In genomic region chr19:7507884-7508283, GRCh38 we compare ENCODE assay signal across 10 cellular contexts. TPM values are rescaled to one million over a fixed set of nuclear protein-coding genes. Genes with fewer than 3 reads are reported as not detected.
DNase-seq lines count a peak whose midpoint lies in the region; ATAC-seq and TF ChIP-seq lines count a peak whose summit lies in the region.
"Had no signal": no experiment of that assay in that cellular context is flagged by ENCODE, and none has a peak within 500 bp of the region (broad histone marks: within the 10 kb centered on the region; RNA-seq: fewer than 3 reads in every experiment).

No MANE protein-coding gene starts in this region.

- H3K4me2 ChIP-seq in PC-3 (ENCODE audit: low read length) = 0 out of 2 replicates have a peak overlapping the region, but pooled peaks have one; percentile 12

- H3K27ac Mint-ChIP-seq in T-helper 2 cell treated with Interferon-gamma antibody and Interleukin-4, amounts not matched to agents 5 μg/mL and 100 μg/mL, for 36 hours = no peak overlapping the region
- H3K27ac Mint-ChIP-seq in dendritic cell treated with granulocyte-macrophage colony-stimulating factor and Interleukin-4, amounts not matched to agents 40 ng/mL and 50 ng/mL, for 4 days = peak overlapping the region; percentile 19
- no peak overlapping the region for H3K27ac Mint-ChIP-seq in natural killer cell treated with Interleukin-12 subunit alpha and Interleukin-12 subunit beta and Interleukin-15 and Interleukin-18, amount 100 ng/mL, for 72 hours
- no peak overlapping the region for H3K27ac Mint-ChIP-seq in mesothelial cell of epicardium
- H3K27ac Mint-ChIP-seq: T-cell had no signal

- H3K36me3 Mint-ChIP-seq in T-helper 2 cell treated with Interferon-gamma antibody and Interleukin-4, amounts not matched to agents 5 μg/mL and 100 μg/mL, for 36 hours (ENCODE audit: low read depth) = no peaks in the 10 kb centered on the region
- no peaks in the 10 kb centered on the region for H3K36me3 Mint-ChIP-seq in dendritic cell treated with granulocyte-macrophage colony-stimulating factor and Interleukin-4, amounts not matched to agents 40 ng/mL and 50 ng/mL, for 4 days (ENCODE audit: low read depth)
- H3K36me3 Mint-ChIP-seq in natural killer cell treated with Interleukin-12 subunit alpha and Interleukin-12 subunit beta and Interleukin-15 and Interleukin-18, amount 100 ng/mL, for 72 hours = no peaks in the 10 kb centered on the region
- no peaks in the 10 kb centered on the region for H3K36me3 Mint-ChIP-seq in mesothelial cell of epicardium
- H3K36me3 Mint-ChIP-seq: T-cell had no signal

- H3K4me3 ChIP-seq in PC-3 (ENCODE audit: low read length) = no peak overlapping the region

- H3K27me3 Mint-ChIP-seq in T-helper 2 cell treated with Interferon-gamma antibody and Interleukin-4, amounts not matched to agents 5 μg/mL and 100 μg/mL, for 36 hours (ENCODE audit: low read depth) = peaks cover 14% of the 10 kb centered on the region
- H3K27me3 Mint-ChIP-seq in dendritic cell treated with granulocyte-macrophage colony-stimulating factor and Interleukin-4, amounts not matched to agents 40 ng/mL and 50 ng/mL, for 4 days = peaks cover 43% of the 10 kb centered on the region
- peaks cover 6 to 16% of the 10 kb centered on the region in 2 donors for H3K27me3 Mint-ChIP-seq in natural killer cell treated with Interleukin-12 subunit alpha and Interleukin-12 subunit beta and Interleukin-15 and Interleukin-18, amount 100 ng/mL, for 72 hours
- peaks cover 1% of the 10 kb centered on the region for H3K27me3 Mint-ChIP-seq in mesothelial cell of epicardium (ENCODE audit: low read depth)

- no peaks in the 10 kb centered on the region for H3K79me2 ChIP-seq in PC-3 (ENCODE audit: low read length)

- no peaks in the 10 kb centered on the region for H3K27me3 ChIP-seq in PC-3 (ENCODE audit: low read length)

- no peaks in the 10 kb centered on the region for H3K9me3 ChIP-seq in PC-3 (ENCODE audit: low read length)

- no peaks in the 10 kb centered on the region for H3K36me3 ChIP-seq in PC-3 (ENCODE audit: low read depth, low read length)

- H3K9me3 Mint-ChIP-seq in T-helper 2 cell treated with Interferon-gamma antibody and Interleukin-4, amounts not matched to agents 5 μg/mL and 100 μg/mL, for 36 hours = no peaks in the 10 kb centered on the region
- no peaks in the 10 kb centered on the region for H3K9me3 Mint-ChIP-seq in dendritic cell treated with granulocyte-macrophage colony-stimulating factor and Interleukin-4, amounts not matched to agents 40 ng/mL and 50 ng/mL, for 4 days
- no peaks in the 10 kb centered on the region for H3K9me3 Mint-ChIP-seq in natural killer cell treated with Interleukin-12 subunit alpha and Interleukin-12 subunit beta and Interleukin-15 and Interleukin-18, amount 100 ng/mL, for 72 hours
- H3K9me3 Mint-ChIP-seq in mesothelial cell of epicardium = no peaks in the 10 kb centered on the region
- H3K9me3 Mint-ChIP-seq: T-cell had no signal

- H4K20me1 ChIP-seq in PC-3 (ENCODE audit: low read length) = no peaks in the 10 kb centered on the region

- peaks cover 16% of the 10 kb centered on the region for H3K4me1 ChIP-seq in PC-3 (ENCODE audit: insufficient read depth, low read length)

- ATAC-seq in PC-3 = peak; percentile 68
- peak; percentile 72 to 80 for ATAC-seq in natural killer cell treated with Interleukin-12 subunit alpha and Interleukin-12 subunit beta and Interleukin-15 and Interleukin-18, amount 100 ng/mL, for 72 hours
- no peak for ATAC-seq in GM18511 (IDR thresholded peaks at IDR 0.05; ENCODE audit: unreplicated experiment)
- ATAC-seq in HG03520 (IDR thresholded peaks at IDR 0.05; ENCODE audit: unreplicated experiment) = no peak

- H3K9ac ChIP-seq in PC-3 (ENCODE audit: low read length) = no peak overlapping the region

- H3K4me1 Mint-ChIP-seq in T-helper 2 cell treated with Interferon-gamma antibody and Interleukin-4, amounts not matched to agents 5 μg/mL and 100 μg/mL, for 36 hours (ENCODE audit: low read depth) = peaks cover 2% of the 10 kb centered on the region
- peaks cover 36% of the 10 kb centered on the region for H3K4me1 Mint-ChIP-seq in dendritic cell treated with granulocyte-macrophage colony-stimulating factor and Interleukin-4, amounts not matched to agents 40 ng/mL and 50 ng/mL, for 4 days (ENCODE audit: low read depth)
- peaks cover 0 to 9% of the 10 kb centered on the region in 2 donors for H3K4me1 Mint-ChIP-seq in natural killer cell treated with Interleukin-12 subunit alpha and Interleukin-12 subunit beta and Interleukin-15 and Interleukin-18, amount 100 ng/mL, for 72 hours (ENCODE audit: low read depth in 2 of 2)
- peaks cover 5% of the 10 kb centered on the region for H3K4me1 Mint-ChIP-seq in mesothelial cell of epicardium

- no peak overlapping the region for H2AFZ ChIP-seq in PC-3 (ENCODE audit: low read length)

- no peaks in the 10 kb centered on the region for H3F3A ChIP-seq in PC-3 (ENCODE audit: low read length, unreplicated experiment)

- intact Hi-C loops in PC-3 (cut with micrococcal nuclease) = loop anchor here (10.0 kb wide), 1 partner anchor 113 kb away; no protein-coding TSS in a partner anchor
- intact Hi-C loops in dendritic cell treated with granulocyte-macrophage colony-stimulating factor and Interleukin-4, amounts not matched to agents 40 ng/mL and 50 ng/mL, for 4 days (cut with micrococcal nuclease) = loop anchor here (2.0 kb wide), 1 partner anchor 27 kb away; the partner anchor contains the start of gene PNPLA6

- no peaks in the 10 kb centered on the region for H3K9me2 ChIP-seq in PC-3 (replicated peaks; ENCODE audit: low read length)

- no peak overlapping the region for H3K27ac ChIP-seq in PC-3 (ENCODE audit: low read length)

- POLR2A ChIA-PET in PC-3 (lab: Charles Lee; ENCODE audit: unreplicated experiment) = no interaction called here

- CTCF ChIA-PET in PC-3 (lab: Charles Lee) = no interaction called here

- peak; percentile 32 for DNase-seq in T-helper 2 cell treated with Interferon-gamma antibody and Interleukin-4, amounts not matched to agents 5 μg/mL and 100 μg/mL, for 36 hours (ENCODE audit: low spot score)
- DNase-seq in T-helper 2 cell = no peak
- peak; percentile 97 for DNase-seq in PC-3
- DNase-seq in natural killer cell treated with Interleukin-12 subunit alpha and Interleukin-12 subunit beta and Interleukin-15 and Interleukin-18, amount 100 ng/mL, for 72 hours (ENCODE audit: low spot score) = no peak
- no peak for DNase-seq in mesothelial cell of epicardium (ENCODE audit: low spot score in 2 of 2, unreplicated experiment in 2 of 2)
- DNase-seq: DND-41 had no signal

- TF ChIP-seq CTCF in PC-3 (conservative IDR thresholded peaks at IDR 0.05; ENCODE audit: low read depth, low read length) (no peak), mesothelial cell of epicardium (IDR thresholded peaks at IDR 0.05; ENCODE audit: unreplicated experiment) (no peak)

- BruUV-seq in PC-3 (replicated peaks; lab: Mats Ljungman, UMichigan) = no TSS peak

- no peak overlapping the region for H3K4me3 Mint-ChIP-seq in T-helper 2 cell treated with Interferon-gamma antibody and Interleukin-4, amounts not matched to agents 5 μg/mL and 100 μg/mL, for 36 hours
- H3K4me3 Mint-ChIP-seq in dendritic cell treated with granulocyte-macrophage colony-stimulating factor and Interleukin-4, amounts not matched to agents 40 ng/mL and 50 ng/mL, for 4 days = no peak overlapping the region
- H3K4me3 Mint-ChIP-seq in natural killer cell treated with Interleukin-12 subunit alpha and Interleukin-12 subunit beta and Interleukin-15 and Interleukin-18, amount 100 ng/mL, for 72 hours = no peak overlapping the region
- H3K4me3 Mint-ChIP-seq in mesothelial cell of epicardium = no peak overlapping the region
- H3K4me3 Mint-ChIP-seq: T-cell had no signal

RNA-seq across cellular contexts. Expression of gene ZNF358, which starts 8.0 kb away (rescaled TPM):
- total RNA-seq in PC-3 (2014; rRNA removed) (41.6 and 53.4 TPM in 2 replicates), mesothelial cell of epicardium (67.5 to 68.3 TPM (median 67.9 TPM) in 3 replicates)
- total RNA-seq in natural killer cell treated with Interleukin-12 subunit alpha and Interleukin-12 subunit beta and Interleukin-15 and Interleukin-18, amount 100 ng/mL, for 72 hours = 10 to 100 TPM; 10.2 to 15.6 TPM

RNA-seq across cellular contexts. Expression of gene MCOLN1, which starts 14.5 kb away (rescaled TPM):
- total RNA-seq in PC-3 (2014; rRNA removed) (10.2 and 22.9 TPM in 2 replicates), mesothelial cell of epicardium (20.5 to 21.0 TPM (median 20.7 TPM) in 3 replicates)
- 10 to 100 TPM; 26.0 to 41.2 TPM for total RNA-seq in natural killer cell treated with Interleukin-12 subunit alpha and Interleukin-12 subunit beta and Interleukin-15 and Interleukin-18, amount 100 ng/mL, for 72 hours

RNA-seq across cellular contexts. Expression of gene PEX11G, which starts 19.0 kb away (rescaled TPM):
- 6.6 and 8.6 TPM in 2 replicates for total RNA-seq in PC-3 (2014; rRNA removed)
- 1 to 10 TPM; 1.2 to 1.4 TPM for total RNA-seq in natural killer cell treated with Interleukin-12 subunit alpha and Interleukin-12 subunit beta and Interleukin-15 and Interleukin-18, amount 100 ng/mL, for 72 hours
- total RNA-seq in mesothelial cell of epicardium = 6.5 to 7.3 TPM (median 7.0 TPM) in 3 replicates

RNA-seq across cellular contexts. Expression of gene PNPLA6, which starts 27.6 kb away (rescaled TPM):
- 217 and 291 TPM in 2 replicates for total RNA-seq in PC-3 (2014; rRNA removed)
- 100 to 1,000 TPM; 259 to 369 TPM for total RNA-seq in natural killer cell treated with Interleukin-12 subunit alpha and Interleukin-12 subunit beta and Interleukin-15 and Interleukin-18, amount 100 ng/mL, for 72 hours
- 100 to 117 TPM (median 112 TPM) in 3 replicates for total RNA-seq in mesothelial cell of epicardium

Comparison
In these comparisons a context has a peak if more than half of its experiments do, and no peak if none do; other contexts are left out.
1. DNase-seq: peak in T-helper 2 cell treated with Interferon-gamma antibody and Interleukin-4, amounts not matched to agents 5 μg/mL and 100 μg/mL, for 36 hours (single experiment) and PC-3 (single experiment); none in T-helper 2 cell (0 of 5), natural killer cell treated with Interleukin-12 subunit alpha and Interleukin-12 subunit beta and Interleukin-15 and Interleukin-18, amount 100 ng/mL, for 72 hours (single experiment) and mesothelial cell of epicardium (0 of 2).
2. ATAC-seq: peak in PC-3 (single experiment) and natural killer cell treated with Interleukin-12 subunit alpha and Interleukin-12 subunit beta and Interleukin-15 and Interleukin-18, amount 100 ng/mL, for 72 hours (2 of 2); none in GM18511 (single experiment) and HG03520 (single experiment).